ENCODE assay signal across 14 cellular contexts in genomic region chrX:47247206-47247998, GRCh38. TPM values are rescaled to one million over a fixed set of nuclear protein-coding genes. Genes with fewer than 3 reads are reported as not detected.
DNase-seq lines count a peak whose midpoint lies in the region; ATAC-seq, FAIRE-seq and TF ChIP-seq lines count a peak whose summit lies in the region.
"Had no signal": no experiment of that assay in that cellular context is flagged by ENCODE, and none has a peak within 500 bp of the region (broad histone marks: within the 10 kb centered on the region; RNA-seq: fewer than 3 reads in every experiment).

No MANE protein-coding gene starts in this region.

- TF ChIP-seq CTCF in HepG2 (CRISPR knock-in tag; IDR thresholded peaks at IDR 0.05): no peak
- no peak for TF ChIP-seq CTCF in right lobe of liver (IDR thresholded peaks at IDR 0.05)
- TF ChIP-seq CTCF in fibroblast of pulmonary artery (IDR thresholded peaks at IDR 0.05; ENCODE audit: low read length, missing control alignments): no peak
- no peak for TF ChIP-seq CTCF in suprapubic skin (IDR thresholded peaks at IDR 0.05)

- POLR2A ChIA-PET in HepG2 (lab: Yijun Ruan, JAX): no interaction called here
- POLR2A ChIA-PET in activated CD4-positive, alpha-beta memory T cell treated with anti-CD3 and anti-CD28 coated beads for 36 hours (lab: Charles Lee): no interaction called here

- no peak overlapping the region for H3K4me2 ChIP-seq in HepG2 (ENCODE audit: low read depth, low read length)

- H3K27ac ChIP-seq in HepG2 (ENCODE audit: extremely low read length, insufficient read depth, low read length) (no peak overlapping the region), right lobe of liver (no peak overlapping the region), aorta (ENCODE audit: low read depth in 1 of 2, low read length in 2 of 2) (no peak overlapping the region), suprapubic skin (no peak overlapping the region)

- intact Hi-C loops in HepG2 (cut with micrococcal nuclease; ENCODE audit: unreplicated experiment): no loop called here
- intact Hi-C loops in right lobe of liver (cut with DNase I): no loop called here
- intact Hi-C loops in activated CD4-positive, alpha-beta memory T cell treated with anti-CD3 and anti-CD28 coated beads for 36 hours (cut with micrococcal nuclease): no loop called here
- intact Hi-C loops in aorta (cut with DNase I): no loop called here

- TF ChIP-seq POLR2A in HepG2 (IDR thresholded peaks at IDR 0.05; ENCODE audit: insufficient read depth in 1 of 2, low read depth in 2 of 2, low read length in 2 of 2) (no peak), right lobe of liver (IDR thresholded peaks at IDR 0.05) (no peak), suprapubic skin (IDR thresholded peaks at IDR 0.05) (no peak)

- no peak overlapping the region for H2AFZ ChIP-seq in HepG2 (ENCODE audit: low read length)

- CTCF ChIA-PET in HepG2 (lab: Yijun Ruan, JAX; ENCODE audit: low intra/inter-chr PET ratio, low total read pairs): no interaction called here
- CTCF ChIA-PET in activated CD4-positive, alpha-beta memory T cell treated with anti-CD3 and anti-CD28 coated beads for 36 hours (lab: Charles Lee): no interaction called here

- ATAC-seq in HepG2 (no peak; the same call in 2 of the 3 replicates), right lobe of liver (no peak), aorta (ENCODE audit: low FRiP score) (peak; percentile 13)

- H3K27ac Mint-ChIP-seq in activated CD4-positive, alpha-beta memory T cell treated with anti-CD3 and anti-CD28 coated beads for 36 hours: peak overlapping the region; percentile 42
- H3K27ac Mint-ChIP-seq: natural killer cell treated with Interleukin-12 subunit alpha and Interleukin-12 subunit beta and Interleukin-15 and Interleukin-18, amount 100 ng/mL, for 72 hours had no signal

- H3K27me3 ChIP-seq in HepG2 (ENCODE audit: control insufficient read depth in 1 of 2, insufficient read depth in 2 of 2, low read length in 2 of 2) (no peaks in the 10 kb centered on the region), right lobe of liver (no peaks in the 10 kb centered on the region), aorta (ENCODE audit: control insufficient read depth in 1 of 2, insufficient read depth in 2 of 2, low read length in 1 of 2) (no peaks in the 10 kb centered on the region), suprapubic skin (no peaks in the 10 kb centered on the region)

- no peak overlapping the region for H3K9ac ChIP-seq in HepG2 (ENCODE audit: insufficient read depth, low read depth, low read length)

- no peak for DNase-seq in HepG2 (ENCODE audit: low spot score)
- no peak for DNase-seq in right lobe of liver
- DNase-seq in activated CD4-positive, alpha-beta memory T cell treated with anti-CD3 and anti-CD28 coated beads for 36 hours: peak; percentile 60
- DNase-seq in fibroblast of pulmonary artery (ENCODE audit: low read depth): peak; percentile 25
- no peak for DNase-seq in aorta
- DNase-seq in suprapubic skin (ENCODE audit: low spot score in 2 of 2): no peak
- DNase-seq in mucosa of gallbladder (ENCODE audit: low spot score): no peak
- no peak for DNase-seq in RPMI8226
- DNase-seq: activated CD4-positive, alpha-beta T cell treated with anti-CD3 and anti-CD28 coated beads for 1 hour; NCI-H1417 treated with DMSO at 0.1 percent for 48 hours; NCI-H526; SIG-M5 had no signal

- no peak for TF ChIP-seq RAD21 in HepG2 (CRISPR knock-in tag; IDR thresholded peaks at IDR 0.05)

- WGBS in HepG2 (ENCODE audit: low lambda C conversion rate): 98% methylated on average over 16 of the region's 23 CpGs
- 67% methylated on average over 12 of the region's 23 CpGs for WGBS in right lobe of liver (ENCODE audit: insufficient coverage, low coverage, low lambda C conversion rate, missing lambda C conversion rate)
- 76 to 83% methylated on average over 23 of the region's 23 CpGs for WGBS in aorta, 2 donors
- WGBS in suprapubic skin: 84% methylated on average over 23 of the region's 23 CpGs

- no peak for FAIRE-seq in HepG2 (lab: Jason Lieb, UNC)

- H3K4me3 ChIP-seq in HepG2 (replicated peaks in 1 of 3; ENCODE audit: insufficient read depth in 1 of 3, low read depth in 2 of 3, low read length in 3 of 3): no peak overlapping the region
- H3K4me3 ChIP-seq in right lobe of liver: no peak overlapping the region
- H3K4me3 ChIP-seq in fibroblast of pulmonary artery (replicated peaks; ENCODE audit: low read depth, low read length): no peak overlapping the region
- no peak overlapping the region for H3K4me3 ChIP-seq in aorta (ENCODE audit: low read length in 2 of 2)
- no peak overlapping the region for H3K4me3 ChIP-seq in suprapubic skin

- no peak for TF ChIP-seq EP300 in HepG2 (IDR thresholded peaks at IDR 0.05; ENCODE audit: low read depth in 2 of 2, low read length in 2 of 2)
- TF ChIP-seq EP300 in HepG2 (CRISPR knock-in tag; IDR thresholded peaks at IDR 0.05; ENCODE audit: borderline replicate concordance): no peak
- TF ChIP-seq EP300 in suprapubic skin (IDR thresholded peaks at IDR 0.05): no peak

- H3K27me3 Mint-ChIP-seq in activated CD4-positive, alpha-beta memory T cell treated with anti-CD3 and anti-CD28 coated beads for 36 hours: no peaks in the 10 kb centered on the region
- H3K27me3 Mint-ChIP-seq: brain had no signal

- in situ Hi-C loops in HepG2 (cut with HindIII; ENCODE audit: extremely low pct_ligation_motif_present, low pct_unique_long_range_greater_than_20kb): no loop called here

- H3K79me2 ChIP-seq in HepG2 (ENCODE audit: insufficient read depth, low read length): no peaks in the 10 kb centered on the region

- peaks cover 7% of the 10 kb centered on the region for H3K36me3 Mint-ChIP-seq in activated CD4-positive, alpha-beta memory T cell treated with anti-CD3 and anti-CD28 coated beads for 36 hours

- H3K4me1 ChIP-seq in HepG2 (ENCODE audit: insufficient read depth, low read length): no peaks in the 10 kb centered on the region
- no peaks in the 10 kb centered on the region for H3K4me1 ChIP-seq in right lobe of liver
- no peaks in the 10 kb centered on the region for H3K4me1 ChIP-seq in aorta (ENCODE audit: control insufficient read depth in 1 of 2, insufficient read depth in 2 of 2, low read length in 2 of 2)
- H3K4me1 ChIP-seq in suprapubic skin: no peaks in the 10 kb centered on the region

- BruUV-seq in HepG2 (replicated peaks; lab: Mats Ljungman, UMichigan): TSS peak; percentile 35

- H3K9me3 Mint-ChIP-seq in activated CD4-positive, alpha-beta memory T cell treated with anti-CD3 and anti-CD28 coated beads for 36 hours: no peaks in the 10 kb centered on the region
- H3K9me3 Mint-ChIP-seq: brain; natural killer cell treated with Interleukin-12 subunit alpha and Interleukin-12 subunit beta and Interleukin-15 and Interleukin-18, amount 100 ng/mL, for 72 hours had no signal

- no peaks in the 10 kb centered on the region for H4K20me1 ChIP-seq in HepG2 (ENCODE audit: insufficient read depth, low read length)

- H3K36me3 ChIP-seq in HepG2 (replicated peaks in 1 of 2; ENCODE audit: control insufficient read depth in 1 of 2, insufficient read depth in 2 of 2, low read length in 2 of 2) (peaks cover 0 to 14% of the 10 kb centered on the region in 2 experiments; a peak in 2 of 5 replicates), right lobe of liver (peaks cover 0 to 6% (median 0%) of the 10 kb centered on the region in 4 donors), aorta (ENCODE audit: control insufficient read depth in 1 of 2, insufficient read depth in 2 of 2, low read length in 1 of 2) (peaks cover 0 to 3% of the 10 kb centered on the region in 2 donors), suprapubic skin (peaks cover 20% of the 10 kb centered on the region)

- peaks cover 22% of the 10 kb centered on the region for H3K4me1 Mint-ChIP-seq in activated CD4-positive, alpha-beta memory T cell treated with anti-CD3 and anti-CD28 coated beads for 36 hours (ENCODE audit: low read depth)
- H3K4me1 Mint-ChIP-seq: brain had no signal

- H3K9me3 ChIP-seq in HepG2 (ENCODE audit: low read length): no peaks in the 10 kb centered on the region
- H3K9me3 ChIP-seq in right lobe of liver: no peaks in the 10 kb centered on the region
- H3K9me3 ChIP-seq in aorta (ENCODE audit: control insufficient read depth, low read length): no peaks in the 10 kb centered on the region
- no peaks in the 10 kb centered on the region for H3K9me3 ChIP-seq in suprapubic skin

- no peak overlapping the region for H3K4me3 Mint-ChIP-seq in activated CD4-positive, alpha-beta memory T cell treated with anti-CD3 and anti-CD28 coated beads for 36 hours
- H3K4me3 Mint-ChIP-seq: brain; natural killer cell treated with Interleukin-12 subunit alpha and Interleukin-12 subunit beta and Interleukin-15 and Interleukin-18, amount 100 ng/mL, for 72 hours had no signal

RNA-seq across cellular contexts. Expression of gene USP11, which starts 14.6 kb away (rescaled TPM):
- total RNA-seq in HepG2 (2016; rRNA removed; fragmentation: Illumina TruSeq; extraction: Trizol): 23.8 and 33.6 TPM in 2 replicates
- total RNA-seq in HepG2 (2016; cell fraction: cytosol; rRNA removed; fragmentation: Illumina TruSeq; extraction: Trizol; ENCODE audit: low read depth): 4.6 and 5.6 TPM in 2 replicates
- 23.6 and 32.3 TPM in 2 replicates for total RNA-seq in HepG2 (2016; cell fraction: insoluble cytoplasmic fraction; rRNA removed; fragmentation: Illumina TruSeq; extraction: Trizol)
- total RNA-seq in HepG2 (2016; cell fraction: membrane; rRNA removed; fragmentation: Illumina TruSeq; extraction: Trizol): 5.5 and 6.3 TPM in 2 replicates
- 21.6 and 22.6 TPM in 2 replicates for total RNA-seq in HepG2 (2016; cell fraction: nucleus; rRNA removed; fragmentation: Illumina TruSeq; extraction: Trizol)
- 31.7 and 38.8 TPM in 2 replicates for polyA plus RNA-seq in HepG2 (2011; rRNA removed)
- 17.8 and 18.8 TPM in 2 replicates for polyA plus RNA-seq in HepG2 (2011; cell fraction: cytosol; rRNA removed)
- polyA plus RNA-seq in HepG2 (2011; cell fraction: nucleus; rRNA removed): 103 TPM in 2 replicates
- 56.6 and 70.9 TPM in 2 replicates for polyA plus RNA-seq in HepG2 (2012)
- polyA plus RNA-seq in HepG2 (2016; cell fraction: cytosol; fragmentation: Illumina TruSeq; extraction: Trizol; ENCODE audit: low read depth): 2.1 and 3.2 TPM in 2 replicates
- polyA plus RNA-seq in HepG2 (2016; cell fraction: insoluble cytoplasmic fraction; fragmentation: Illumina TruSeq; extraction: Trizol; ENCODE audit: low read depth): 21.0 and 30.4 TPM in 2 replicates
- 4.6 and 5.3 TPM in 2 replicates for polyA plus RNA-seq in HepG2 (2016; cell fraction: membrane; fragmentation: Illumina TruSeq; extraction: Trizol; ENCODE audit: low read depth)
- 45.2 and 50.2 TPM in 2 replicates for polyA plus RNA-seq in HepG2 (2016; cell fraction: nucleus; fragmentation: Illumina TruSeq; extraction: Trizol; ENCODE audit: insufficient read depth, low read depth)
- 100 and 124 TPM in 2 replicates for polyA minus RNA-seq in HepG2 (2011; rRNA and poly(A)+ RNA removed; ENCODE audit: low replicate concordance)
- 41.3 and 57.4 TPM in 2 replicates for polyA minus RNA-seq in HepG2 (2011; cell fraction: cytosol; rRNA and poly(A)+ RNA removed)
- 55.4 and 68.5 TPM in 2 replicates for polyA minus RNA-seq in HepG2 (2011; cell fraction: nucleus; rRNA and poly(A)+ RNA removed)
- 10 to 100 TPM in 3 of 6 experiments, 1 to 10 TPM in 3; 7.1 to 14.7 (median 11.4) TPM for total RNA-seq in right lobe of liver
- total RNA-seq in activated CD4-positive, alpha-beta memory T cell treated with anti-CD3 and anti-CD28 coated beads for 36 hours: 10 to 100 TPM; 25.7 to 27.7 TPM
- total RNA-seq in aorta: 10 to 100 TPM; 68.9 to 90.3 TPM
- polyA plus RNA-seq in aorta: 10 to 100 TPM; 15.3 to 79.0 TPM
- total RNA-seq in suprapubic skin: 10 to 100 TPM; 15.4 to 28.3 (median 20.9) TPM
- total RNA-seq in mucosa of gallbladder: 59.0 TPM

RNA-seq across cellular contexts. Expression of gene CDK16, which starts 28.9 kb away (rescaled TPM):
- total RNA-seq in HepG2 (2016; rRNA removed; fragmentation: Illumina TruSeq; extraction: Trizol) (54.0 and 64.5 TPM in 2 replicates), right lobe of liver (10 to 100 TPM; 14.6 to 37.4 (median 29.5) TPM), aorta (10 to 100 TPM; 52.5 to 61.3 TPM), suprapubic skin (10 to 100 TPM; 70.5 to 90.1 (median 88.0) TPM), mucosa of gallbladder (80.9 TPM)
- 42.6 and 48.2 TPM in 2 replicates for total RNA-seq in HepG2 (2016; cell fraction: cytosol; rRNA removed; fragmentation: Illumina TruSeq; extraction: Trizol; ENCODE audit: low read depth)
- 46.2 and 63.4 TPM in 2 replicates for total RNA-seq in HepG2 (2016; cell fraction: insoluble cytoplasmic fraction; rRNA removed; fragmentation: Illumina TruSeq; extraction: Trizol)
- total RNA-seq in HepG2 (2016; cell fraction: membrane; rRNA removed; fragmentation: Illumina TruSeq; extraction: Trizol): 101 and 102 TPM in 2 replicates
- 48.0 and 50.2 TPM in 2 replicates for total RNA-seq in HepG2 (2016; cell fraction: nucleus; rRNA removed; fragmentation: Illumina TruSeq; extraction: Trizol)
- polyA plus RNA-seq in HepG2 (2011; rRNA removed) (221 and 225 TPM in 2 replicates), aorta (10 to 100 TPM; 14.0 to 45.5 TPM)
- 159 and 189 TPM in 2 replicates for polyA plus RNA-seq in HepG2 (2011; cell fraction: cytosol; rRNA removed)
- polyA plus RNA-seq in HepG2 (2011; cell fraction: nucleus; rRNA removed): 710 and 899 TPM in 2 replicates
- polyA plus RNA-seq in HepG2 (2012): 70.8 and 105 TPM in 2 replicates
- polyA plus RNA-seq in HepG2 (2016; cell fraction: cytosol; fragmentation: Illumina TruSeq; extraction: Trizol; ENCODE audit: low read depth): 81.6 and 88.2 TPM in 2 replicates
- 86.5 and 108 TPM in 2 replicates for polyA plus RNA-seq in HepG2 (2016; cell fraction: insoluble cytoplasmic fraction; fragmentation: Illumina TruSeq; extraction: Trizol; ENCODE audit: low read depth)
- polyA plus RNA-seq in HepG2 (2016; cell fraction: membrane; fragmentation: Illumina TruSeq; extraction: Trizol; ENCODE audit: low read depth): 133 and 157 TPM in 2 replicates
- polyA plus RNA-seq in HepG2 (2016; cell fraction: nucleus; fragmentation: Illumina TruSeq; extraction: Trizol; ENCODE audit: insufficient read depth, low read depth): 147 and 168 TPM in 2 replicates
- polyA minus RNA-seq in HepG2 (2011; rRNA and poly(A)+ RNA removed; ENCODE audit: low replicate concordance): 219 and 435 TPM in 2 replicates
- polyA minus RNA-seq in HepG2 (2011; cell fraction: cytosol; rRNA and poly(A)+ RNA removed): 89.3 and 94.1 TPM in 2 replicates
- 94.1 and 102 TPM in 2 replicates for polyA minus RNA-seq in HepG2 (2011; cell fraction: nucleus; rRNA and poly(A)+ RNA removed)
- 10 to 100 TPM; 64.3 to 68.8 TPM for total RNA-seq in activated CD4-positive, alpha-beta memory T cell treated with anti-CD3 and anti-CD28 coated beads for 36 hours

RNA-seq across cellular contexts. Expression of gene UBA1, which starts 53.8 kb away (rescaled TPM):
- total RNA-seq in HepG2 (2016; rRNA removed; fragmentation: Illumina TruSeq; extraction: Trizol) (93.3 and 95.6 TPM in 2 replicates), right lobe of liver (100 to 1,000 TPM in 4 of 6 experiments, 10 to 100 TPM in 2; 85.1 to 120 (median 107) TPM), aorta (100 to 1,000 TPM; 160 to 167 TPM), suprapubic skin (100 to 1,000 TPM; 146 to 186 (median 157) TPM), mucosa of gallbladder (252 TPM)
- 5.4 and 7.1 TPM in 2 replicates for total RNA-seq in HepG2 (2016; cell fraction: cytosol; rRNA removed; fragmentation: Illumina TruSeq; extraction: Trizol; ENCODE audit: low read depth)
- 77.7 and 94.2 TPM in 2 replicates for total RNA-seq in HepG2 (2016; cell fraction: insoluble cytoplasmic fraction; rRNA removed; fragmentation: Illumina TruSeq; extraction: Trizol)
- total RNA-seq in HepG2 (2016; cell fraction: membrane; rRNA removed; fragmentation: Illumina TruSeq; extraction: Trizol): 18.1 and 19.1 TPM in 2 replicates
- 55.6 and 61.3 TPM in 2 replicates for total RNA-seq in HepG2 (2016; cell fraction: nucleus; rRNA removed; fragmentation: Illumina TruSeq; extraction: Trizol)
- polyA plus RNA-seq in HepG2 (2011; rRNA removed) (129 and 146 TPM in 2 replicates), aorta (100 to 1,000 TPM in 1 of 2 donors, 10 to 100 TPM in 1; 33.8 to 109 TPM)
- polyA plus RNA-seq in HepG2 (2011; cell fraction: cytosol; rRNA removed): 77.3 and 97.9 TPM in 2 replicates
- polyA plus RNA-seq in HepG2 (2011; cell fraction: nucleus; rRNA removed): 223 and 227 TPM in 2 replicates
- 84.6 and 94.4 TPM in 2 replicates for polyA plus RNA-seq in HepG2 (2012)
- polyA plus RNA-seq in HepG2 (2016; cell fraction: cytosol; fragmentation: Illumina TruSeq; extraction: Trizol; ENCODE audit: low read depth): 4.8 and 5.6 TPM in 2 replicates
- polyA plus RNA-seq in HepG2 (2016; cell fraction: insoluble cytoplasmic fraction; fragmentation: Illumina TruSeq; extraction: Trizol; ENCODE audit: low read depth): 93.8 and 120 TPM in 2 replicates
- 10.0 and 13.0 TPM in 2 replicates for polyA plus RNA-seq in HepG2 (2016; cell fraction: membrane; fragmentation: Illumina TruSeq; extraction: Trizol; ENCODE audit: low read depth)
- 158 and 178 TPM in 2 replicates for polyA plus RNA-seq in HepG2 (2016; cell fraction: nucleus; fragmentation: Illumina TruSeq; extraction: Trizol; ENCODE audit: insufficient read depth, low read depth)
- polyA minus RNA-seq in HepG2 (2011; rRNA and poly(A)+ RNA removed; ENCODE audit: low replicate concordance): 280 and 721 TPM in 2 replicates
- 69.7 and 70.1 TPM in 2 replicates for polyA minus RNA-seq in HepG2 (2011; cell fraction: cytosol; rRNA and poly(A)+ RNA removed)
- 44.2 and 45.4 TPM in 2 replicates for polyA minus RNA-seq in HepG2 (2011; cell fraction: nucleus; rRNA and poly(A)+ RNA removed)
- total RNA-seq in activated CD4-positive, alpha-beta memory T cell treated with anti-CD3 and anti-CD28 coated beads for 36 hours: 100 to 1,000 TPM; 266 to 278 TPM

Comparison
In these comparisons a context has a peak if more than half of its experiments do, and no peak if none do; other contexts are left out.
1. DNase-seq: peak in activated CD4-positive, alpha-beta memory T cell treated with anti-CD3 and anti-CD28 coated beads for 36 hours (single experiment) and fibroblast of pulmonary artery (single experiment); none in HepG2 (single experiment), right lobe of liver (0 of 3), aorta (0 of 2), suprapubic skin (0 of 2), mucosa of gallbladder (single experiment) and RPMI8226 (single experiment).